ENCODE assay signal across 8 cellular contexts in the genomic region with DNA sequence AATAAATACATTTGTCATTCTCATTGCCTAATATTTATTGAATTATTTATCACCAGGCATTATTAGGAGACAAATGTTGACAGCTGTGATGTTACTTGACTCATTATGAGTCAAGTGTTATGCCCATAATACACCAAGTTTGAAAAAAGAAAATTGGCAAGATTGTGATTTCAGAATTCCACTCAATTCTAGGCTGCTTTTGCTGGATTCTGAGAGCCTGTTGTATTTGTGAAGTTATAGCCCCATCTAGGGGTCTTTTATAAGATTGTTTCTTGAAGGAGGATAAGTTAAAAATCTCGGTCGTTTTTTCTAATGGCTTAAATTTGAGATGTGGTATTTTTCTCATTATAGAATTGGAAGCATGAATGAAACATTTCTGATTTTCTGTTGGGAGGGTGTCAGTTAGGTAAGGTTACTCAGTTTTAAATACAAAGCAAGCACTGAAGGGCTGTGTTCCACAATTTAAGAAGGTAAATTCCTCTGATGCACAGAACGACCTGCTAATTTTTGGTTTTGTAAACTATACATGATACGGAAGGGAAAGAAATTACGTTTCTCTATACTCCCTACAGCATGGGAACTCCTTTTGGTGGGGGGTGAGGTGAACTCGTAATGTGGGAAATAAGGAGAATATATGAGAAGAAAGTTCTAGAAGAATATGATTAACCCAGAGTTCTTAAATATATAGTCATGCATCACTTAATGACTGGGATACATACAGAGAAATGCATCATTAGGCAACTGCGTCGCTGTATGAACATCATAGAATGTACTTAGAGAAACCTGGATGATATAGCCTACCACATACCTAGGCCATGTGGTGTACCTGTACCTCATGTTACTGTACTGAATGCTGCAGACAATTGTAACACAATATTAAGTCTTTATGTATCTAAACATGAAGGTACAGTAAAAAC. TPM values are rescaled to one million over a fixed set of nuclear protein-coding genes. Genes with fewer than 3 reads are reported as not detected.
A peak's percentile ranks its signal among the peaks of the same experiment; 100 is the strongest.
DNase-seq lines count a peak whose midpoint lies in the region; ATAC-seq lines count a peak whose summit lies in the region.

No MANE protein-coding gene starts in this region.

- H3K36me3 Mint-ChIP-seq in T-helper 17 cell (ENCODE audit: low read depth), result no peaks in the 10 kb centered on the region

- H3K27me3 Mint-ChIP-seq in T-helper 17 cell, result peaks cover 5% of the 10 kb centered on the region

- H3K4me1 Mint-ChIP-seq in T-helper 17 cell, result peaks cover 2% of the 10 kb centered on the region

- no peaks in the 10 kb centered on the region for H3K9me3 ChIP-seq in T-helper 17 cell (ENCODE audit: control insufficient read depth, low read length, poor library complexity, severe bottlenecking)

- ATAC-seq in T-helper 17 cell (peak; percentile 41), GM21717 (IDR thresholded peaks at IDR 0.05; ENCODE audit: unreplicated experiment) (no peak)

- H3K27ac Mint-ChIP-seq in T-helper 17 cell, result no peak overlapping the region

- DNase-seq in NCI-H2107 treated with DMSO at 0.1 percent for 48 hours (lab: John Stamatoyannopoulos, UW; ENCODE audit: unreplicated experiment) (peak; percentile 36), NCI-H2107 (lab: John Stamatoyannopoulos, UW) (no peak), NCI-H1092 (lab: John Stamatoyannopoulos, UW) (peak; percentile 42), T-helper 17 cell (no peak), germinal center (ENCODE audit: low spot score) (peak; percentile 48), retina (peak; percentile 32), OCI-M2 (lab: John Stamatoyannopoulos, UW; ENCODE audit: unreplicated experiment) (no peak)

- H3K4me3 Mint-ChIP-seq in T-helper 17 cell, result no peak overlapping the region

RNA-seq across cellular contexts. Expression of gene STK31, which starts 2.6 kb away (rescaled TPM):
- under 1 TPM; 0.26 to 0.80 TPM for total RNA-seq in T-helper 17 cell

RNA-seq across cellular contexts. Expression of gene FAM221A, which starts 32.6 kb away (rescaled TPM):
- 1 to 10 TPM; 4.8 to 6.2 TPM for total RNA-seq in T-helper 17 cell

Comparison
In these comparisons a context has a peak if more than half of its experiments do, and no peak if none do; other contexts are left out.
1. DNase-seq: peak in NCI-H2107 treated with DMSO at 0.1 percent for 48 hours (single experiment), NCI-H1092 (single experiment), germinal center (single experiment) and retina (single experiment); none in NCI-H2107 (single experiment), T-helper 17 cell (0 of 3) and OCI-M2 (single experiment).